17 cellular contexts compared by ENCODE assay signal in the genomic region with DNA sequence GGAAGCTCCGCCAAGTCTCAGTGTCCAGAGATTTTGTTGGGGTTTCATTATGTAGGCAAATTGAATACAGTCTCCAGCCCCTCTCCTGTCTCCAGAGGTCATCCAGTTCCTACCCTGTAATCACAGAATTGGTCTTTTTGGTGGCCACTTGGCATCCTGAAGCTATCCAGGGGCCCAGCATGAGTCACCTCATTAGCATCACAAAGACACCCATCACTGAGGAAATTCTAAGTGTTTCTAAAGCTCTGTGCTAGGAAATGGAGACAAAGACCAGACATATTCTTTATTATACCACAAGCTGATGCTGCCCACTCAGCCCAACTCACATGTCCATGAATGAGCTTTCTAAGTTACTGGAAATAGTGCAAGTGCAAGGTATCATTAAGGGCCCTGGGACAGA. TPM values are rescaled to one million over a fixed set of nuclear protein-coding genes. Genes with fewer than 3 reads are reported as not detected.
DNase-seq lines count a peak whose midpoint lies in the region; TF ChIP-seq lines count a peak whose summit lies in the region.
"Had no signal": no experiment of that assay in that cellular context is flagged by ENCODE, and none has a peak within 500 bp of the region (broad histone marks: within the 10 kb centered on the region; RNA-seq: fewer than 3 reads in every experiment).

No MANE protein-coding gene starts in this region.

- H3K9me3 ChIP-seq in HUES48 (ENCODE audit: control insufficient read depth, insufficient read depth, low read length), result no peaks in the 10 kb centered on the region; the same call in 1 of the 2 replicates
- H3K9me3 ChIP-seq in CD8-positive, alpha-beta memory T cell (ENCODE audit: low read length), result no peaks in the 10 kb centered on the region
- H3K9me3 ChIP-seq: left lung, testis had no signal

- intact Hi-C loops in posterior vena cava (cut with DNase I), result no loop called here

- POLR2A ChIA-PET in CD8-positive, alpha-beta memory T cell (lab: Charles Lee), result no interaction called here

- TF ChIP-seq CTCF in astrocyte of the spinal cord (IDR thresholded peaks at IDR 0.05; ENCODE audit: low read depth, low read length), result no peak

- peak; percentile 60 for DNase-seq in Caki2 (ENCODE audit: low read depth)
- peak; percentile 60 for DNase-seq in astrocyte of the spinal cord (ENCODE audit: low read depth, low spot score)
- peak; percentile 22 for DNase-seq in medulla oblongata (ENCODE audit: extremely low spot score)
- DNase-seq in GDM1 (lab: John Stamatoyannopoulos, UW), result no peak
- DNase-seq in CD8-positive, alpha-beta memory T cell, result no peak
- no peak for DNase-seq in AG20443 (ENCODE audit: low spot score)
- DNase-seq in posterior vena cava (ENCODE audit: low spot score), result no peak
- DNase-seq: activated CD4-positive, alpha-beta T cell treated with anti-CD3 and anti-CD28 coated beads, Interleukin-2, amount 50 U/mL, for 4 hours; left lung; naive B cell; NCI-H1417; NCI-H510A had no signal

- H3K4me1 Mint-ChIP-seq in CD8-positive, alpha-beta memory T cell, result peaks cover 23 to 37% (median 23%) of the 10 kb centered on the region in 3 donors
- H3K4me1 Mint-ChIP-seq: naive B cell had no signal

- no peak overlapping the region for H3K4me3 ChIP-seq in HUES48 (ENCODE audit: low read depth, low read length)
- no peak overlapping the region for H3K4me3 ChIP-seq in astrocyte of the spinal cord (ENCODE audit: low read depth, low read length)
- H3K4me3 ChIP-seq in CD8-positive, alpha-beta memory T cell (ENCODE audit: low read length), result no peak overlapping the region
- H3K4me3 ChIP-seq: K562, left lung, testis had no signal

- peak overlapping the region in 1 of 7 donors; percentile 11 for H3K4me3 Mint-ChIP-seq in CD8-positive, alpha-beta memory T cell
- H3K4me3 Mint-ChIP-seq: B cell, naive B cell had no signal

- no peaks in the 10 kb centered on the region for H3K27me3 ChIP-seq in HUES48 (ENCODE audit: control insufficient read depth, insufficient read depth, low read length)
- H3K27me3 ChIP-seq in CD8-positive, alpha-beta memory T cell (ENCODE audit: insufficient read depth, low read length, poor library complexity, severe bottlenecking), result no peaks in the 10 kb centered on the region
- H3K27me3 ChIP-seq: brain microvascular endothelial cell, left lung, testis had no signal

- H3K9me3 Mint-ChIP-seq in CD8-positive, alpha-beta memory T cell, result no peaks in the 10 kb centered on the region
- H3K9me3 Mint-ChIP-seq: naive B cell had no signal

- H3K36me3 ChIP-seq in HUES48 (ENCODE audit: control insufficient read depth, insufficient read depth, low read length), result no peaks in the 10 kb centered on the region
- H3K36me3 ChIP-seq in CD8-positive, alpha-beta memory T cell (ENCODE audit: insufficient read depth, low read length), result peaks cover 47% of the 10 kb centered on the region
- H3K36me3 ChIP-seq: brain microvascular endothelial cell had no signal

- no peak overlapping the region for H3K9ac ChIP-seq in HUES48 (ENCODE audit: low read depth, low read length)

- H3K27ac Mint-ChIP-seq in CD8-positive, alpha-beta memory T cell, result peak overlapping the region in 2 of 8 donors; percentile 34 to 66

- peak overlapping the region; percentile 17 for H3K27ac ChIP-seq in HUES48 (ENCODE audit: low read depth, low read length)
- no peak overlapping the region for H3K27ac ChIP-seq in CD8-positive, alpha-beta memory T cell (ENCODE audit: low read depth, low read length)
- H3K27ac ChIP-seq: brain microvascular endothelial cell, left lung, testis had no signal

- peaks cover 7% of the 10 kb centered on the region; the same call in 1 of the 2 replicates for H3K4me1 ChIP-seq in HUES48 (ENCODE audit: control insufficient read depth, insufficient read depth, low read length)
- H3K4me1 ChIP-seq in CD8-positive, alpha-beta memory T cell (ENCODE audit: insufficient read depth, low read length), result peaks cover 8% of the 10 kb centered on the region
- H3K4me1 ChIP-seq: testis had no signal

- CTCF ChIA-PET in CD8-positive, alpha-beta memory T cell (lab: Charles Lee), result no interaction called here

- H3K36me3 Mint-ChIP-seq in CD8-positive, alpha-beta memory T cell, result peaks cover 0 to 94% (median 27%) of the 10 kb centered on the region in 3 donors

- in situ Hi-C loops in Caki2 (cut with HindIII; ENCODE audit: low pct_unique_long_range_greater_than_20kb, low sequenced_read_pairs), result no loop called here
- in situ Hi-C loops in astrocyte of the spinal cord (cut with HindIII; ENCODE audit: low sequenced_read_pairs), result no loop called here

- H3K27me3 Mint-ChIP-seq in CD8-positive, alpha-beta memory T cell, result peaks cover 0 to 3% of the 10 kb centered on the region in 2 donors
- H3K27me3 Mint-ChIP-seq: B cell, naive B cell had no signal

RNA-seq across cellular contexts. Expression of a gene that starts 60.0 kb away (rescaled TPM):
- 64.6 and 67.3 TPM in 2 replicates for total RNA-seq in Caki2 (2014; rRNA removed; shearing (Covaris generic); ENCODE audit: low replicate concordance)
- 1 to 10 TPM; 2.9 to 3.4 TPM for total RNA-seq in CD8-positive, alpha-beta memory T cell
- polyA plus RNA-seq in CD8-positive, alpha-beta memory T cell, result 3.8 TPM
- 100 to 1,000 TPM in 1 of 2 donors, 10 to 100 TPM in 1; 69.8 to 104 TPM for total RNA-seq in posterior vena cava

Comparison
In these comparisons a context has a peak if more than half of its experiments do, and no peak if none do; other contexts are left out.
1. DNase-seq: peak in Caki2 (single experiment), astrocyte of the spinal cord (single experiment) and medulla oblongata (single experiment); none in GDM1 (single experiment), CD8-positive, alpha-beta memory T cell (0 of 5), AG20443 (single experiment) and posterior vena cava (single experiment).
2. RNA of a gene that starts 60.0 kb away (total RNA-seq): 69.8 to 104 TPM in posterior vena cava and 64.6 to 67.3 TPM in Caki2; 2.9 to 3.4 TPM in CD8-positive, alpha-beta memory T cell; every median in the first group is over 10 times any median in the second.